ENCODE assay signal across 9 cellular contexts in the genomic region with DNA sequence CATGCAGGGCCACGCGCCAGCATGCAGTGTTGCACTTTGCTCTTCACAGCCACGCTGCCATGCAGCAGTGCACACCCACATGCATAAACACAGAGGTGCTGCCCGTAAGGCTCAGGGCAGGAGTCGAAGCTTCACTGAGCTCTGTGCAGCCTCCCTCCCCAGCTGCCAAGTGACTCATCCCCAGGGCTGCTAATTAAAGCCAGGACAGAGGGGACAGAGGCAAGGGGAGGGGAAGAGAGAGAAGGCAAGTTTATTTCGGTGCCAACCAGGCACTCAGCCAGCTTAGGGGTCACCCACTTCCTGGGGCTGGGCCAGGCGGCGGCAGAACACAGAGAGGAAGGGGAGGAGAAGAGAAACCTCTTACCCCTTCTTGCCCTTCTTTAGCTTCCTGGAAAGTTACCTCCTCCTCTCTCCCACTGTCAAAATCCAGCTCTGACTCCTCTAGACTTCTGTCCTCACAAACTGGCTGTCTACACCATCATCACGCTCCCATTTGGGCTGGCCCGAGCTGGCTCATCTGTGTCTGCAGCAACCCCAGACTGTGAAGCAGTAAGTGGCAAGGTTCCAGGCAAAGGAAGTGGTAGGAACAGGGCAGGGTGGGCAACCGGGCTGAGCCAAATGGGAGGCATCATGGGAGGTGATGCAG. TPM values are rescaled to one million over a fixed set of nuclear protein-coding genes. Genes with fewer than 3 reads are reported as not detected.
A peak's percentile ranks its signal among the peaks of the same experiment; 100 is the strongest.
DNase-seq lines count a peak whose midpoint lies in the region; ATAC-seq, FAIRE-seq and TF ChIP-seq lines count a peak whose summit lies in the region.
"Had no signal": no experiment of that assay in that cellular context is flagged by ENCODE, and none has a peak within 500 bp of the region (broad histone marks: within the 10 kb centered on the region; RNA-seq: fewer than 3 reads in every experiment).

No MANE protein-coding gene starts in this region.

- H3K4me3 ChIP-seq in hepatocyte (no peak overlapping the region), small intestine (ENCODE audit: low read depth in 1 of 2, low read length in 2 of 2) (no peak overlapping the region)

- H3K4me1 ChIP-seq in hepatocyte (ENCODE audit: insufficient read depth) (no peaks in the 10 kb centered on the region), small intestine (ENCODE audit: control insufficient read depth in 2 of 2, insufficient read depth in 1 of 2, low read depth in 1 of 2, low read length in 1 of 2) (peaks cover 0 to 2% of the 10 kb centered on the region in 2 donors)

- peak overlapping the region; percentile 32 for H3K4me2 ChIP-seq in hepatocyte

- TF ChIP-seq CTCF in hepatocyte (IDR thresholded peaks at IDR 0.05; ENCODE audit: poor library complexity) (no peak), GM13976 (IDR thresholded peaks at IDR 0.05; ENCODE audit: borderline replicate concordance, control extremely low read depth, extremely low read depth, insufficient read depth, missing control alignments) (no peak)

- H3K36me3 ChIP-seq in hepatocyte (replicated peaks; ENCODE audit: insufficient read depth, low read depth) (no peaks in the 10 kb centered on the region), small intestine (ENCODE audit: control insufficient read depth in 2 of 2, insufficient read depth in 2 of 2, low read length in 2 of 2) (no peaks in the 10 kb centered on the region)

- DNase-seq in AG08396 (ENCODE audit: low spot score) (peak; percentile 71), SHP77 treated with DMSO at 0.1 percent for 48 hours (lab: John Stamatoyannopoulos, UW) (peak; percentile 48), amygdala (lab: John Stamatoyannopoulos, UW) (peak in 43 of 56 donors; percentile 2 to 57 (median 31)), hepatocyte (ENCODE audit: low spot score) (peak; percentile 60), small intestine (peak; percentile 88), HuH-7 (ENCODE audit: low spot score) (no peak), GM13976 (ENCODE audit: low spot score) (no peak)

- H4K20me1 ChIP-seq in hepatocyte (ENCODE audit: insufficient read depth, poor library complexity, severe bottlenecking): no peaks in the 10 kb centered on the region

- WGBS in hepatocyte (ENCODE audit: low lambda C conversion rate, missing lambda C conversion rate): 67% methylated on average over 11 of the region's 11 CpGs
- WGBS in small intestine, 3 donors: 7 to 12% (median 8%) methylated on average over 9 to 11 of the region's 11 CpGs

- no peaks in the 10 kb centered on the region for H3K9me2 ChIP-seq in hepatocyte (replicated peaks; ENCODE audit: insufficient read depth)

- peak overlapping the region; percentile 46 for H3K27ac ChIP-seq in hepatocyte
- peak overlapping the region; percentile 27 to 59 for H3K27ac ChIP-seq in small intestine (ENCODE audit: low read depth in 1 of 2, low read length in 1 of 2)
- H3K27ac ChIP-seq: epithelial cell of prostate had no signal

- FAIRE-seq in small intestine (lab: Jason Lieb, UNC): no peak

- no peaks in the 10 kb centered on the region for H3K9me3 ChIP-seq in hepatocyte (ENCODE audit: low read depth)
- no peaks in the 10 kb centered on the region for H3K9me3 ChIP-seq in small intestine (ENCODE audit: control insufficient read depth, low read depth)

- H3K27me3 ChIP-seq in hepatocyte (no peaks in the 10 kb centered on the region), small intestine (ENCODE audit: control insufficient read depth in 2 of 2, insufficient read depth in 2 of 2, low read length in 2 of 2) (no peaks in the 10 kb centered on the region)

- no peaks in the 10 kb centered on the region for H3K79me2 ChIP-seq in hepatocyte

- H2AFZ ChIP-seq in hepatocyte: no peak overlapping the region

- ATAC-seq in HG02759 (IDR thresholded peaks at IDR 0.05; ENCODE audit: unreplicated experiment): peak; percentile 74

- in situ Hi-C loops in GM13976 (cut with MboI; ENCODE audit: low sequenced_read_pairs, unreplicated experiment): no loop called here

RNA-seq across cellular contexts. Expression of gene IQSEC2, which starts 6.2 kb away (rescaled TPM):
- total RNA-seq in hepatocyte: 7.0 and 8.4 TPM in 2 replicates
- 3.7 and 4.4 TPM in 2 replicates for polyA plus RNA-seq in hepatocyte
- 10 to 100 TPM; 14.9 to 44.5 (median 32.7) TPM for polyA plus RNA-seq in small intestine

Comparison
In these comparisons a context has a peak if more than half of its experiments do, and no peak if none do; other contexts are left out.
1. DNase-seq: peak in AG08396 (single experiment), SHP77 treated with DMSO at 0.1 percent for 48 hours (single experiment), amygdala (43 of 56), hepatocyte (single experiment) and small intestine (single experiment); none in HuH-7 (single experiment) and GM13976 (single experiment).